Comparison of ENCODE assay signal across 1 cellular context in genomic region chr11:67044496-67044895, GRCh38.
TF ChIP-seq lines count a peak whose summit lies in the region.

No MANE protein-coding gene starts in this region.

TF ChIP-seq in K562, 482 proteins besides CTCF, POLR2A, EP300 and RAD21:
- TF ChIP-seq BACH1 (tag; IDR thresholded peaks at IDR 0.05), result no peak
- TF ChIP-seq TSC22D4 (tag; IDR thresholded peaks at IDR 0.05), result no peak
- no peak for TF ChIP-seq NFE2L1 (tag; IDR thresholded peaks at IDR 0.05; ENCODE audit: borderline replicate concordance, low read depth)
- TF ChIP-seq ATF1 (CRISPR knock-in tag; IDR thresholded peaks at IDR 0.05), result no peak
- no peak for TF ChIP-seq ATF1 (tag; IDR thresholded peaks at IDR 0.05)
- TF ChIP-seq TBL1XR1 (IDR thresholded peaks at IDR 0.05; ENCODE audit: low read length in 2 of 2), result no peak
- no peak for TF ChIP-seq LEF1 (IDR thresholded peaks at IDR 0.05)
- TF ChIP-seq SRSF3 (IDR thresholded peaks at IDR 0.05; ENCODE audit: insufficient read depth, low read length), result no peak
- TF ChIP-seq, protein P1, sequence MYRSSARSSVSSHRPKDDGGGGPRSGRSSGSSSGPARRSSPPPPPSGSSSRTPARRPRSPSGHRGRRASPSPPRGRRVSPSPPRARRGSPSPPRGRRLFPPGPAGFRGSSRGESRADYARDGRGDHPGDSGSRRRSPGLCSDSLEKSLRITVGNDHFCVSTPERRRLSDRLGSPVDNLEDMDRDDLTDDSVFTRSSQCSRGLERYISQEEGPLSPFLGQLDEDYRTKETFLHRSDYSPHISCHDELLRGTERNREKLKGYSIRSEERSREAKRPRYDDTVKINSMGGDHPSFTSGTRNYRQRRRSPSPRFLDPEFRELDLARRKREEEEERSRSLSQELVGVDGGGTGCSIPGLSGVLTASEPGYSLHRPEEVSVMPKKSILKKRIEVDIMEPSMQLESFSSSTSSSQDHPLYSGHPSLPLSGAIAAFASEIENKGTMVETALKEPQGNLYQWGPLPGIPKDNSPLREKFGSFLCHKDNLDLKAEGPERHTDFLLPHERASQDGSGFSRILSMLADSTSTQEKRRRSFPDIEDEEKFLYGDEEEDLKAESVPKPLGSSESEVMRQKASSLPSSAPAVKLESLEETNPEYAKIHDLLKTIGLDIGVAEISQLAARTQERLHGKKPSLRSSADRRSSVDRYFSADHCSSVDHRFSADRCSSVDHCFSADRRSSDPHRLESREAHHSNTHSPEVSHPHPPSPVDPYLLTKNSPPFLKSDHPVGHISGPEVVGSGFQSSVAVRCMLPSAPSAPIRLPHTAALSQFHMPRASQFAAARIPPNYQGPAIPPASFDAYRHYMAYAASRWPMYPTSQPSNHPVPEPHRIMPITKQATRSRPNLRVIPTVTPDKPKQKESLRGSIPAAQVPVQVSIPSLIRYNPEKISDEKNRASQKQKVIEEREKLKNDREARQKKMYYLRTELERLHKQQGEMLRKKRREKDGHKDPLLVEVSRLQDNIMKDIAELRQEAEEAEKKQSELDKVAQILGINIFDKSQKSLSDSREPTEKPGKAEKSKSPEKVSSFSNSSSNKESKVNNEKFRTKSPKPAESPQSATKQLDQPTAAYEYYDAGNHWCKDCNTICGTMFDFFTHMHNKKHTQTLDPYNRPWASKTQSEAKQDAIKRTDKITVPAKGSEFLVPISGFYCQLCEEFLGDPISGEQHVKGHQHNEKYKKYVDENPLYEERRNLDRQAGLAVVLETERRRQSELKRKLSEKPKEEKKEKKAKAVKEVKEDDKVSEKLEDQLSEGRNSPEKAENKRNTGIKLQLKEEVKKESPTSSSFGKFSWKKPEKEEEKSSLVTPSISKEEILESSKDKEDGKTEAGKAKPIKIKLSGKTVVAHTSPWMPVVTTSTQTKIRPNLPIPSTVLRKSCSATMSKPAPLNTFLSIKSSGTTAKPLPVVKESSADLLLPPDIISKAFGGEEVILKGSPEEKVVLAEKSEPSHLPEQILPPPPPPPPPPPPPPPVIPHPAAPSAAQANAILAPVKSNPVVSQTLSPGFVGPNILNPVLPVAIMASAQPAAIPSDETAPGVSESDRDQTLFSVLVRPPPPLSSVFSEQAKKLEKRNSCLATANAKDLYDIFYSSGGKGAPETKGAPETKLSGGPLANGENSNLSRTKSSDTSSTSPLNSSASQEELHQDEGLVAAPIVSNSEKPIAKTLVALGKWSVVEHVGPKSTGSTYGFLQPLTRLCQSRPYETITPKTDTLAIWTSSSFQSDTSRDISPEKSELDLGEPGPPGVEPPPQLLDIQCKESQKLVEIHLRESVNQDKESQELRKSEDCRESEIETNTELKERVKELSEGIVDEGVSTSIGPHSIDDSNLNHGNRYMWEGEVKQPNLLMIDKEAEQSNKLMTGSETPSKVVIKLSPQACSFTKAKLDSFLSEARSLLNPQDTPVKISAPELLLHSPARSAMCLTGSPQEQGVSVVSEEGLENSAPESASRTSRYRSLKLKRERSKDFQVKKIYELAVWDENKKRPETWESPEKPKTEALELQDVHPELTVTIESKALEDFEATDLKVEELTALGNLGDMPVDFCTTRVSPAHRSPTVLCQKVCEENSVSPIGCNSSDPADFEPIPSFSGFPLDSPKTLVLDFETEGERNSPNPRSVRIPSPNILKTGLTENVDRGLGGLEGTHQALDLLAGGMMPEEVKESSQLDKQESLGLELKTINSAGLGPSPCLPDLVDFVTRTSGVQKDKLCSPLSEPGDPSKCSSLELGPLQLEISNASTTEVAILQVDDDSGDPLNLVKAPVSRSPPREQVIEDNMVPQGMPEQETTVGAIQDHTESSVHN (IDR thresholded peaks at IDR 0.05; ENCODE audit: borderline replicate concordance in 1 of 2, low read depth in 1 of 2), result no peak
- TF ChIP-seq NCOA6 (IDR thresholded peaks at IDR 0.05), result no peak
- TF ChIP-seq PYGO2 (tag; IDR thresholded peaks at IDR 0.05), result no peak
- TF ChIP-seq PATZ1 (CRISPR knock-in tag; IDR thresholded peaks at IDR 0.05; ENCODE audit: borderline replicate concordance), result no peak
- TF ChIP-seq, protein P2, sequence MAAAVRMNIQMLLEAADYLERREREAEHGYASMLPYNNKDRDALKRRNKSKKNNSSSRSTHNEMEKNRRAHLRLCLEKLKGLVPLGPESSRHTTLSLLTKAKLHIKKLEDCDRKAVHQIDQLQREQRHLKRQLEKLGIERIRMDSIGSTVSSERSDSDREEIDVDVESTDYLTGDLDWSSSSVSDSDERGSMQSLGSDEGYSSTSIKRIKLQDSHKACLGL (CRISPR knock-in tag; IDR thresholded peaks at IDR 0.05; ENCODE audit: borderline replicate concordance, poor library complexity, severe bottlenecking), result no peak
- TF ChIP-seq HDAC8 (tag; IDR thresholded peaks at IDR 0.05), result no peak
- TF ChIP-seq SMAD1 (IDR thresholded peaks at IDR 0.05; ENCODE audit: low read depth, low read length, partially characterized antibody), result no peak
- TF ChIP-seq CHCHD3 (CRISPR knock-in tag; IDR thresholded peaks at IDR 0.05), result no peak
